In genomic region chr14:94612580-94613554, GRCh38 we compare ENCODE assay signal across 15 cellular contexts. TPM values are rescaled to one million over a fixed set of nuclear protein-coding genes. Genes with fewer than 3 reads are reported as not detected.
A peak's percentile ranks its signal among the peaks of the same experiment; 100 is the strongest.
DNase-seq lines count a peak whose midpoint lies in the region; ATAC-seq and TF ChIP-seq lines count a peak whose summit lies in the region.
"Had no signal": no experiment of that assay in that cellular context is flagged by ENCODE, and none has a peak within 500 bp of the region (broad histone marks: within the 10 kb centered on the region; RNA-seq: fewer than 3 reads in every experiment).

No MANE protein-coding gene starts in this region.

- intact Hi-C loops in Right ventricle myocardium superior (cut with DNase I) (no loop called here), vagina (cut with DNase I) (no loop called here)

- no peaks in the 10 kb centered on the region for H3K27me3 ChIP-seq in vagina

- H3K4me1 ChIP-seq in vagina: peaks cover 29% of the 10 kb centered on the region

- TF ChIP-seq POLR2A in vagina (IDR thresholded peaks at IDR 0.05): no peak

- H3K9me3 ChIP-seq in vagina: no peaks in the 10 kb centered on the region

- H3K36me3 ChIP-seq in vagina: no peaks in the 10 kb centered on the region

- peak overlapping the region; percentile 74 for H3K27ac ChIP-seq in vagina
- H3K27ac ChIP-seq: 22Rv1 had no signal

- ATAC-seq in Right ventricle myocardium superior (ENCODE audit: poor library complexity): peak; percentile 79
- ATAC-seq in omental fat pad (ENCODE audit: low FRiP score): peak; percentile 29
- ATAC-seq: stimulated activated naive CD8-positive, alpha-beta T cell treated with anti-CD3 and anti-CD28 coated beads, Interleukin-15, Interleukin-2, amounts not matched to agents 100 U/mL and 50 U/mL, for 24 hours had no signal

- DNase-seq in DMS 273 (lab: John Stamatoyannopoulos, UW; ENCODE audit: unreplicated experiment): peak; percentile 30
- no peak for DNase-seq in DMS 273 treated with DMSO at 0.1 percent for 48 hours (lab: John Stamatoyannopoulos, UW)
- peak; percentile 71 for DNase-seq in Right ventricle myocardium superior
- no peak for DNase-seq in omental fat pad (ENCODE audit: low spot score)
- DNase-seq in vagina (ENCODE audit: extremely low spot score in 2 of 2): no peak
- DNase-seq in NCI-H1694 treated with DMSO at 0.1 percent for 48 hours (lab: John Stamatoyannopoulos, UW): no peak
- no peak for DNase-seq in RKO (ENCODE audit: low spot score)
- DNase-seq in anterior cingulate cortex (lab: John Stamatoyannopoulos, UW): no peak
- DNase-seq: CD4-positive, alpha-beta T cell; erythroblast; HFFc6; NCI-H2029; stimulated activated naive CD8-positive, alpha-beta T cell treated with anti-CD3 and anti-CD28 coated beads, Interleukin-15, Interleukin-2, amounts not matched to agents 100 U/mL and 50 U/mL, for 24 hours had no signal

- peak overlapping the region; percentile 15 to 16 for H3K4me3 ChIP-seq in vagina

- TF ChIP-seq CTCF in omental fat pad (IDR thresholded peaks at IDR 0.05) (no peak), vagina (IDR thresholded peaks at IDR 0.05) (no peak)

RNA-seq across cellular contexts. Expression of gene SERPINA3, which starts 0.7 kb away (rescaled TPM):
- total RNA-seq in Right ventricle myocardium superior (55.2 TPM), omental fat pad (100 to 1,000 TPM; 111 to 209 (median 125) TPM), vagina (328 TPM)
- total RNA-seq: activated CD8-positive, alpha-beta memory T cell treated with anti-CD3 and anti-CD28 coated beads for 36 hours; CD4-positive, alpha-beta T cell; HFFc6 had no signal

RNA-seq across cellular contexts. Expression of gene SERPINA5, which starts 31.6 kb away (rescaled TPM):
- total RNA-seq in Right ventricle myocardium superior (2.7 TPM), omental fat pad (1 to 10 TPM in 1 of 4 donors, under 1 TPM in 3; 0.24 to 4.3 (median 0.48) TPM), vagina (3.7 TPM)
- total RNA-seq: activated CD8-positive, alpha-beta memory T cell treated with anti-CD3 and anti-CD28 coated beads for 36 hours; CD4-positive, alpha-beta T cell; HFFc6 had no signal

RNA-seq across cellular contexts. Expression of gene SERPINA4, which starts 51.6 kb away (rescaled TPM):
- not detected for total RNA-seq in Right ventricle myocardium superior
- not detected for total RNA-seq in omental fat pad
- not detected for total RNA-seq in vagina
- total RNA-seq: activated CD8-positive, alpha-beta memory T cell treated with anti-CD3 and anti-CD28 coated beads for 36 hours; CD4-positive, alpha-beta T cell; HFFc6 had no signal

Comparison
In these comparisons a context has a peak if more than half of its experiments do, and no peak if none do; other contexts are left out.
1. DNase-seq: peak in DMS 273 (single experiment) and Right ventricle myocardium superior (single experiment); none in DMS 273 treated with DMSO at 0.1 percent for 48 hours (single experiment), omental fat pad (single experiment), vagina (0 of 2), NCI-H1694 treated with DMSO at 0.1 percent for 48 hours (single experiment), RKO (single experiment) and anterior cingulate cortex (0 of 58).